ENCODE assay signal across 1 cellular context in the genomic region with DNA sequence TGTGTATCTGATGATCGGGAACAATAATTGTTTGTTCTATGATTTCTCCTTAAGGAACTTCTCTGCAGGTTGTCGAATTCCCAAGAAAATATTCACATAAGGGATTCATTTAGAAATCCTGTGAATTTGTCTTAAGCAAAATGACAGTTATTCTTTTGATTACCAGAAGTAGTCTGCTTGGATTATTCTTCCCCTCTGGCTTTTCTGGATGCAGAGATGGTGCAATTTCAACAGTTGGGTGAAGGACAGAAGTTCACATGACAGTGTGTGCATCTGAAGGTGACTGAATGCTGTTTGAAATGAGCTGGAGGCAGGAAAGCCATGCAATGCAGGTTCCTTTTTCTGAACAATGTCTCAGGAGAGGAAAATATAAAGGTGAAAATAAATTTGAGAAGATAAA.
A peak's percentile ranks its signal among the peaks of the same experiment; 100 is the strongest.
TF ChIP-seq lines count a peak whose summit lies in the region.

No MANE protein-coding gene starts in this region.

TF ChIP-seq in HepG2, 621 proteins besides CTCF, POLR2A, EP300 and RAD21 (continued from another document):
- TF ChIP-seq, protein P1, sequence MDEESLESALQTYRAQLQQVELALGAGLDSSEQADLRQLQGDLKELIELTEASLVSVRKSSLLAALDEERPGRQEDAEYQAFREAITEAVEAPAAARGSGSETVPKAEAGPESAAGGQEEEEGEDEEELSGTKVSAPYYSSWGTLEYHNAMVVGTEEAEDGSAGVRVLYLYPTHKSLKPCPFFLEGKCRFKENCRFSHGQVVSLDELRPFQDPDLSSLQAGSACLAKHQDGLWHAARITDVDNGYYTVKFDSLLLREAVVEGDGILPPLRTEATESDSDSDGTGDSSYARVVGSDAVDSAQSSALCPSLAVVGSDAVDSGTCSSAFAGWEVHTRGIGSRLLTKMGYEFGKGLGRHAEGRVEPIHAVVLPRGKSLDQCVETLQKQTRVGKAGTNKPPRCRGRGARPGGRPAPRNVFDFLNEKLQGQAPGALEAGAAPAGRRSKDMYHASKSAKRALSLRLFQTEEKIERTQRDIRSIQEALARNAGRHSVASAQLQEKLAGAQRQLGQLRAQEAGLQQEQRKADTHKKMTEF (CRISPR knock-in tag; IDR thresholded peaks at IDR 0.05), result no peak
- TF ChIP-seq PPARG (CRISPR knock-in tag; conservative IDR thresholded peaks at IDR 0.05) (no peak), ARNT (IDR thresholded peaks at IDR 0.05) (no peak), ZNF17 (CRISPR knock-in tag; IDR thresholded peaks at IDR 0.05) (no peak), NCOA2 (CRISPR knock-in tag; IDR thresholded peaks at IDR 0.05) (0 out of 2 replicates have a peak, but pooled peaks have one; percentile 13), ZNF781 (CRISPR knock-in tag; IDR thresholded peaks at IDR 0.05; ENCODE audit: borderline replicate concordance, not compliant biosample characterization) (no peak), ZNF589 (CRISPR knock-in tag; conservative IDR thresholded peaks at IDR 0.05) (no peak), RARG (CRISPR knock-in tag; IDR thresholded peaks at IDR 0.05; ENCODE audit: low read depth) (no peak), GFI1 (CRISPR knock-in tag; IDR thresholded peaks at IDR 0.05; ENCODE audit: borderline replicate concordance) (no peak), ZNF570 (CRISPR knock-in tag; IDR thresholded peaks at IDR 0.05; ENCODE audit: borderline replicate concordance) (no peak), ZNF350 (CRISPR knock-in tag; IDR thresholded peaks at IDR 0.05; ENCODE audit: borderline replicate concordance, low read depth) (no peak), HNRNPH1 (optimal IDR thresholded peaks at IDR 0.05; ENCODE audit: low read depth, low read length) (no peak), ZNF713 (CRISPR knock-in tag; IDR thresholded peaks at IDR 0.05) (no peak)
- TF ChIP-seq, protein P2, sequence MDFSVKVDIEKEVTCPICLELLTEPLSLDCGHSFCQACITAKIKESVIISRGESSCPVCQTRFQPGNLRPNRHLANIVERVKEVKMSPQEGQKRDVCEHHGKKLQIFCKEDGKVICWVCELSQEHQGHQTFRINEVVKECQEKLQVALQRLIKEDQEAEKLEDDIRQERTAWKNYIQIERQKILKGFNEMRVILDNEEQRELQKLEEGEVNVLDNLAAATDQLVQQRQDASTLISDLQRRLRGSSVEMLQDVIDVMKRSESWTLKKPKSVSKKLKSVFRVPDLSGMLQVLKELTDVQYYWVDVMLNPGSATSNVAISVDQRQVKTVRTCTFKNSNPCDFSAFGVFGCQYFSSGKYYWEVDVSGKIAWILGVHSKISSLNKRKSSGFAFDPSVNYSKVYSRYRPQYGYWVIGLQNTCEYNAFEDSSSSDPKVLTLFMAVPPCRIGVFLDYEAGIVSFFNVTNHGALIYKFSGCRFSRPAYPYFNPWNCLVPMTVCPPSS (IDR thresholded peaks at IDR 0.05), result no peak
- TF ChIP-seq, protein P3, sequence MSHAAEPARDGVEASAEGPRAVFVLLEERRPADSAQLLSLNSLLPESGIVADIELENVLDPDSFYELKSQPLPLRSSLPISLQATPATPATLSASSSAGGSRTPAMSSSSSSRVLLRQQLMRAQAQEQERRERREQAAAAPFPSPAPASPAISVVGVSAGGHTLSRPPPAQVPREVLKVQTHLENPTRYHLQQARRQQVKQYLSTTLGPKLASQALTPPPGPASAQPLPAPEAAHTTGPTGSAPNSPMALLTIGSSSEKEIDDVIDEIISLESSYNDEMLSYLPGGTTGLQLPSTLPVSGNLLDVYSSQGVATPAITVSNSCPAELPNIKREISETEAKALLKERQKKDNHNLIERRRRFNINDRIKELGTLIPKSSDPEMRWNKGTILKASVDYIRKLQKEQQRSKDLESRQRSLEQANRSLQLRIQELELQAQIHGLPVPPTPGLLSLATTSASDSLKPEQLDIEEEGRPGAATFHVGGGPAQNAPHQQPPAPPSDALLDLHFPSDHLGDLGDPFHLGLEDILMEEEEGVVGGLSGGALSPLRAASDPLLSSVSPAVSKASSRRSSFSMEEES (CRISPR knock-in tag; IDR thresholded peaks at IDR 0.05), result peak; percentile 28; the same call in 1 of the 2 replicates
- TF ChIP-seq, protein P4, sequence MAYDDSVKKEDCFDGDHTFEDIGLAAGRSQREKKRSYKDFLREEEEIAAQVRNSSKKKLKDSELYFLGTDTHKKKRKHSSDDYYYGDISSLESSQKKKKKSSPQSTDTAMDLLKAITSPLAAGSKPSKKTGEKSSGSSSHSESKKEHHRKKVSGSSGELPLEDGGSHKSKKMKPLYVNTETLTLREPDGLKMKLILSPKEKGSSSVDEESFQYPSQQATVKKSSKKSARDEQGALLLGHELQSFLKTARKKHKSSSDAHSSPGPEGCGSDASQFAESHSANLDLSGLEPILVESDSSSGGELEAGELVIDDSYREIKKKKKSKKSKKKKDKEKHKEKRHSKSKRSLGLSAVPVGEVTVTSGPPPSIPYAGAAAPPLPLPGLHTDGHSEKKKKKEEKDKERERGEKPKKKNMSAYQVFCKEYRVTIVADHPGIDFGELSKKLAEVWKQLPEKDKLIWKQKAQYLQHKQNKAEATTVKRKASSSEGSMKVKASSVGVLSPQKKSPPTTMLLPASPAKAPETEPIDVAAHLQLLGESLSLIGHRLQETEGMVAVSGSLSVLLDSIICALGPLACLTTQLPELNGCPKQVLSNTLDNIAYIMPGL (CRISPR knock-in tag; IDR thresholded peaks at IDR 0.05; ENCODE audit: borderline replicate concordance in 1 of 2, low read depth in 1 of 2), result no peak
- TF ChIP-seq, protein P5, sequence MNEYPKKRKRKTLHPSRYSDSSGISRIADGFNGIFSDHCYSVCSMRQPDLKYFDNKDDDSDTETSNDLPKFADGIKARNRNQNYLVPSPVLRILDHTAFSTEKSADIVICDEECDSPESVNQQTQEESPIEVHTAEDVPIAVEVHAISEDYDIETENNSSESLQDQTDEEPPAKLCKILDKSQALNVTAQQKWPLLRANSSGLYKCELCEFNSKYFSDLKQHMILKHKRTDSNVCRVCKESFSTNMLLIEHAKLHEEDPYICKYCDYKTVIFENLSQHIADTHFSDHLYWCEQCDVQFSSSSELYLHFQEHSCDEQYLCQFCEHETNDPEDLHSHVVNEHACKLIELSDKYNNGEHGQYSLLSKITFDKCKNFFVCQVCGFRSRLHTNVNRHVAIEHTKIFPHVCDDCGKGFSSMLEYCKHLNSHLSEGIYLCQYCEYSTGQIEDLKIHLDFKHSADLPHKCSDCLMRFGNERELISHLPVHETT (CRISPR knock-in tag; conservative IDR thresholded peaks at IDR 0.05), result no peak
- TF ChIP-seq, protein P6, sequence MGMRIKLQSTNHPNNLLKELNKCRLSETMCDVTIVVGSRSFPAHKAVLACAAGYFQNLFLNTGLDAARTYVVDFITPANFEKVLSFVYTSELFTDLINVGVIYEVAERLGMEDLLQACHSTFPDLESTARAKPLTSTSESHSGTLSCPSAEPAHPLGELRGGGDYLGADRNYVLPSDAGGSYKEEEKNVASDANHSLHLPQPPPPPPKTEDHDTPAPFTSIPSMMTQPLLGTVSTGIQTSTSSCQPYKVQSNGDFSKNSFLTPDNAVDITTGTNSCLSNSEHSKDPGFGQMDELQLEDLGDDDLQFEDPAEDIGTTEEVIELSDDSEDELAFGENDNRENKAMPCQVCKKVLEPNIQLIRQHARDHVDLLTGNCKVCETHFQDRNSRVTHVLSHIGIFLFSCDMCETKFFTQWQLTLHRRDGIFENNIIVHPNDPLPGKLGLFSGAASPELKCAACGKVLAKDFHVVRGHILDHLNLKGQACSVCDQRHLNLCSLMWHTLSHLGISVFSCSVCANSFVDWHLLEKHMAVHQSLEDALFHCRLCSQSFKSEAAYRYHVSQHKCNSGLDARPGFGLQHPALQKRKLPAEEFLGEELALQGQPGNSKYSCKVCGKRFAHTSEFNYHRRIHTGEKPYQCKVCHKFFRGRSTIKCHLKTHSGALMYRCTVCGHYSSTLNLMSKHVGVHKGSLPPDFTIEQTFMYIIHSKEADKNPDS (CRISPR knock-in tag; IDR thresholded peaks at IDR 0.05), result no peak
- TF ChIP-seq, protein P7, sequence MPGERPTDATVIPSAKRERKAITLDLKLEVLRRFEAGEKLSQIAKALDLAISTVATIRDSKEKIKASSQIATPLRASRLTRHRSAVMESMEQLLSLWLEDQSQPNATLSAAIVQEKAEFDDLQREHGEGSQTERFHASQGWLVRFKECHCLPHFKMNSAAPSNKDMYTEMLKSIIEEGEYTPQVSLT (CRISPR knock-in tag; IDR thresholded peaks at IDR 0.05; ENCODE audit: borderline replicate concordance, low read depth), result no peak
TF ChIP-seq in HepG2: peak in this region for 15.
